1 cellular context compared by ENCODE assay signal in the genomic region with DNA sequence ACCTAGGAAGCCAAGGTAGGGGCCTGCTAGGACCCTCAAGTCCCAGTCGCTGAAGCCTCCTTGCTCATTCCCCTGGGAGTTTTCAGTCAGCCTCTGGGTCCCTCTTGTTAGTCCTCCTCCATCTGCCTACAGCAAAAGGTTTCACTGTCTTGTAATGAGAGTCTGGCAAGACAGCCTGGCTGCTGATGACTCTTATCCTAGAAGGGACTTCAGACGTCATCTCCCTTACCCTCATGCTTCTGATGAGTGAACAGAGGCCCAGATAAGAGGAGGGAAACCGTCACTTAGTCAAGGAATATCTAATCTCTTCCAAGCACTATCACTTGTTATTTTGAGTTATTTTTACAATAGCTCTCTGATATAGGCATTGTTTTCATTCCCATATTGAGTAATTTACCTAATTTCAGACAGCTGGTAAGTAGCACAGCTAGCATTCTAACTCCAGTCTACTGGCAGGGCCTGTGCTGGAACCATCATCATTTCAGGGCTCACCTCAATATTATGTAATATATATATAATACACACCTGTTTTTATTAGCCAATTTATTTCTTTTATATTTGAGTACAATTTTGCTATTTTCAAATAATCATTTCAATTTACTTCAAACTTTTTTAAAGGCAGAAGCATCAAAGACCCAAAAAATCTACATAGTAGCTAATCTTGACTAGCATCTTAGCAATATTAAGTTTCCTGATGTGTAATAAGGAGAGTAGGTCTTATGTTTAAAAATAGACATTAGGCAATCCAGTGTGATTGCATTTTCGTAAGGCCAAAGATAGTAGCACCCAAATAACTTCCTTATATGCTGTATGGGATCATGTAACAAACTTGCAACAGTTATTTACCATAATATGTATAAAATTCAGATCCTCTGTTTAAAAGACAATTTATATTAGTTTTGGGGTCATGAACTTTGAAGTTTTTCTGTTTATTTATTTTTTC.
TF ChIP-seq lines count a peak whose summit lies in the region.

No MANE protein-coding gene starts in this region.

TF ChIP-seq in K562, 482 proteins besides CTCF, POLR2A, EP300 and RAD21 (continues in another document):
- TF ChIP-seq SMAD3 (CRISPR knock-in tag; conservative IDR thresholded peaks at IDR 0.05) (no peak), PURB (CRISPR knock-in tag; IDR thresholded peaks at IDR 0.05; ENCODE audit: low read depth) (no peak), SPI1 (IDR thresholded peaks at IDR 0.05; ENCODE audit: borderline replicate concordance, low read depth, low read length) (no peak), HNRNPUL1 (IDR thresholded peaks at IDR 0.05; ENCODE audit: low read length) (no peak), HDAC6 (IDR thresholded peaks at IDR 0.05; ENCODE audit: low read depth, low read length) (no peak), ZNF253 (CRISPR knock-in tag; conservative IDR thresholded peaks at IDR 0.05) (no peak), ZNF830 (CRISPR knock-in tag; IDR thresholded peaks at IDR 0.05) (no peak), ZNF316 (IDR thresholded peaks at IDR 0.05) (no peak), NFE2L1 (tag; IDR thresholded peaks at IDR 0.05; ENCODE audit: borderline replicate concordance, low read depth) (no peak), YBX1 (IDR thresholded peaks at IDR 0.05) (no peak), BCOR (IDR thresholded peaks at IDR 0.05) (no peak), ZBTB8A (IDR thresholded peaks at IDR 0.05; ENCODE audit: partially characterized antibody) (no peak), TCF3 (CRISPR knock-in tag; IDR thresholded peaks at IDR 0.05) (peak; percentile 51), TAF1 (IDR thresholded peaks at IDR 0.05; ENCODE audit: control insufficient read depth, extremely low read depth, insufficient read depth, low read length, severe bottlenecking) (no peak), MED1 (CRISPR knock-in tag; IDR thresholded peaks at IDR 0.05; ENCODE audit: borderline replicate concordance) (no peak), STAG1 (CRISPR knock-in tag; IDR thresholded peaks at IDR 0.05; ENCODE audit: borderline replicate concordance) (no peak), ILK (tag; IDR thresholded peaks at IDR 0.05; ENCODE audit: borderline replicate concordance, low read depth) (no peak)
- TF ChIP-seq, protein P1, sequence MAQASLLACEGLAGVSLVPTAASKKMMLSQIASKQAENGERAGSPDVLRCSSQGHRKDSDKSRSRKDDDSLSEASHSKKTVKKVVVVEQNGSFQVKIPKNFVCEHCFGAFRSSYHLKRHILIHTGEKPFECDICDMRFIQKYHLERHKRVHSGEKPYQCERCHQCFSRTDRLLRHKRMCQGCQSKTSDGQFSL (CRISPR knock-in tag; IDR thresholded peaks at IDR 0.05), result no peak
- TF ChIP-seq, protein P1 (tag; IDR thresholded peaks at IDR 0.05), result no peak
- TF ChIP-seq, protein P2, sequence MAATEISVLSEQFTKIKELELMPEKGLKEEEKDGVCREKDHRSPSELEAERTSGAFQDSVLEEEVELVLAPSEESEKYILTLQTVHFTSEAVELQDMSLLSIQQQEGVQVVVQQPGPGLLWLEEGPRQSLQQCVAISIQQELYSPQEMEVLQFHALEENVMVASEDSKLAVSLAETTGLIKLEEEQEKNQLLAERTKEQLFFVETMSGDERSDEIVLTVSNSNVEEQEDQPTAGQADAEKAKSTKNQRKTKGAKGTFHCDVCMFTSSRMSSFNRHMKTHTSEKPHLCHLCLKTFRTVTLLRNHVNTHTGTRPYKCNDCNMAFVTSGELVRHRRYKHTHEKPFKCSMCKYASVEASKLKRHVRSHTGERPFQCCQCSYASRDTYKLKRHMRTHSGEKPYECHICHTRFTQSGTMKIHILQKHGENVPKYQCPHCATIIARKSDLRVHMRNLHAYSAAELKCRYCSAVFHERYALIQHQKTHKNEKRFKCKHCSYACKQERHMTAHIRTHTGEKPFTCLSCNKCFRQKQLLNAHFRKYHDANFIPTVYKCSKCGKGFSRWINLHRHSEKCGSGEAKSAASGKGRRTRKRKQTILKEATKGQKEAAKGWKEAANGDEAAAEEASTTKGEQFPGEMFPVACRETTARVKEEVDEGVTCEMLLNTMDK (IDR thresholded peaks at IDR 0.05; ENCODE audit: borderline replicate concordance, insufficient read depth, low read depth, low read length, poor library complexity, severe bottlenecking), result no peak
- TF ChIP-seq, protein P3, sequence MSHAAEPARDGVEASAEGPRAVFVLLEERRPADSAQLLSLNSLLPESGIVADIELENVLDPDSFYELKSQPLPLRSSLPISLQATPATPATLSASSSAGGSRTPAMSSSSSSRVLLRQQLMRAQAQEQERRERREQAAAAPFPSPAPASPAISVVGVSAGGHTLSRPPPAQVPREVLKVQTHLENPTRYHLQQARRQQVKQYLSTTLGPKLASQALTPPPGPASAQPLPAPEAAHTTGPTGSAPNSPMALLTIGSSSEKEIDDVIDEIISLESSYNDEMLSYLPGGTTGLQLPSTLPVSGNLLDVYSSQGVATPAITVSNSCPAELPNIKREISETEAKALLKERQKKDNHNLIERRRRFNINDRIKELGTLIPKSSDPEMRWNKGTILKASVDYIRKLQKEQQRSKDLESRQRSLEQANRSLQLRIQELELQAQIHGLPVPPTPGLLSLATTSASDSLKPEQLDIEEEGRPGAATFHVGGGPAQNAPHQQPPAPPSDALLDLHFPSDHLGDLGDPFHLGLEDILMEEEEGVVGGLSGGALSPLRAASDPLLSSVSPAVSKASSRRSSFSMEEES (CRISPR knock-in tag; IDR thresholded peaks at IDR 0.05), result no peak
- TF ChIP-seq, protein P4, sequence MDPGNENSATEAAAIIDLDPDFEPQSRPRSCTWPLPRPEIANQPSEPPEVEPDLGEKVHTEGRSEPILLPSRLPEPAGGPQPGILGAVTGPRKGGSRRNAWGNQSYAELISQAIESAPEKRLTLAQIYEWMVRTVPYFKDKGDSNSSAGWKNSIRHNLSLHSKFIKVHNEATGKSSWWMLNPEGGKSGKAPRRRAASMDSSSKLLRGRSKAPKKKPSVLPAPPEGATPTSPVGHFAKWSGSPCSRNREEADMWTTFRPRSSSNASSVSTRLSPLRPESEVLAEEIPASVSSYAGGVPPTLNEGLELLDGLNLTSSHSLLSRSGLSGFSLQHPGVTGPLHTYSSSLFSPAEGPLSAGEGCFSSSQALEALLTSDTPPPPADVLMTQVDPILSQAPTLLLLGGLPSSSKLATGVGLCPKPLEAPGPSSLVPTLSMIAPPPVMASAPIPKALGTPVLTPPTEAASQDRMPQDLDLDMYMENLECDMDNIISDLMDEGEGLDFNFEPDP (CRISPR knock-in tag; IDR thresholded peaks at IDR 0.05), result no peak
- TF ChIP-seq, protein P5, sequence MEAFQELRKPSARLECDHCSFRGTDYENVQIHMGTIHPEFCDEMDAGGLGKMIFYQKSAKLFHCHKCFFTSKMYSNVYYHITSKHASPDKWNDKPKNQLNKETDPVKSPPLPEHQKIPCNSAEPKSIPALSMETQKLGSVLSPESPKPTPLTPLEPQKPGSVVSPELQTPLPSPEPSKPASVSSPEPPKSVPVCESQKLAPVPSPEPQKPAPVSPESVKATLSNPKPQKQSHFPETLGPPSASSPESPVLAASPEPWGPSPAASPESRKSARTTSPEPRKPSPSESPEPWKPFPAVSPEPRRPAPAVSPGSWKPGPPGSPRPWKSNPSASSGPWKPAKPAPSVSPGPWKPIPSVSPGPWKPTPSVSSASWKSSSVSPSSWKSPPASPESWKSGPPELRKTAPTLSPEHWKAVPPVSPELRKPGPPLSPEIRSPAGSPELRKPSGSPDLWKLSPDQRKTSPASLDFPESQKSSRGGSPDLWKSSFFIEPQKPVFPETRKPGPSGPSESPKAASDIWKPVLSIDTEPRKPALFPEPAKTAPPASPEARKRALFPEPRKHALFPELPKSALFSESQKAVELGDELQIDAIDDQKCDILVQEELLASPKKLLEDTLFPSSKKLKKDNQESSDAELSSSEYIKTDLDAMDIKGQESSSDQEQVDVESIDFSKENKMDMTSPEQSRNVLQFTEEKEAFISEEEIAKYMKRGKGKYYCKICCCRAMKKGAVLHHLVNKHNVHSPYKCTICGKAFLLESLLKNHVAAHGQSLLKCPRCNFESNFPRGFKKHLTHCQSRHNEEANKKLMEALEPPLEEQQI (IDR thresholded peaks at IDR 0.05), result no peak
- TF ChIP-seq, protein P6, sequence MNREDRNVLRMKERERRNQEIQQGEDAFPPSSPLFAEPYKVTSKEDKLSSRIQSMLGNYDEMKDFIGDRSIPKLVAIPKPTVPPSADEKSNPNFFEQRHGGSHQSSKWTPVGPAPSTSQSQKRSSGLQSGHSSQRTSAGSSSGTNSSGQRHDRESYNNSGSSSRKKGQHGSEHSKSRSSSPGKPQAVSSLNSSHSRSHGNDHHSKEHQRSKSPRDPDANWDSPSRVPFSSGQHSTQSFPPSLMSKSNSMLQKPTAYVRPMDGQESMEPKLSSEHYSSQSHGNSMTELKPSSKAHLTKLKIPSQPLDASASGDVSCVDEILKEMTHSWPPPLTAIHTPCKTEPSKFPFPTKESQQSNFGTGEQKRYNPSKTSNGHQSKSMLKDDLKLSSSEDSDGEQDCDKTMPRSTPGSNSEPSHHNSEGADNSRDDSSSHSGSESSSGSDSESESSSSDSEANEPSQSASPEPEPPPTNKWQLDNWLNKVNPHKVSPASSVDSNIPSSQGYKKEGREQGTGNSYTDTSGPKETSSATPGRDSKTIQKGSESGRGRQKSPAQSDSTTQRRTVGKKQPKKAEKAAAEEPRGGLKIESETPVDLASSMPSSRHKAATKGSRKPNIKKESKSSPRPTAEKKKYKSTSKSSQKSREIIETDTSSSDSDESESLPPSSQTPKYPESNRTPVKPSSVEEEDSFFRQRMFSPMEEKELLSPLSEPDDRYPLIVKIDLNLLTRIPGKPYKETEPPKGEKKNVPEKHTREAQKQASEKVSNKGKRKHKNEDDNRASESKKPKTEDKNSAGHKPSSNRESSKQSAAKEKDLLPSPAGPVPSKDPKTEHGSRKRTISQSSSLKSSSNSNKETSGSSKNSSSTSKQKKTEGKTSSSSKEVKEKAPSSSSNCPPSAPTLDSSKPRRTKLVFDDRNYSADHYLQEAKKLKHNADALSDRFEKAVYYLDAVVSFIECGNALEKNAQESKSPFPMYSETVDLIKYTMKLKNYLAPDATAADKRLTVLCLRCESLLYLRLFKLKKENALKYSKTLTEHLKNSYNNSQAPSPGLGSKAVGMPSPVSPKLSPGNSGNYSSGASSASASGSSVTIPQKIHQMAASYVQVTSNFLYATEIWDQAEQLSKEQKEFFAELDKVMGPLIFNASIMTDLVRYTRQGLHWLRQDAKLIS (CRISPR knock-in tag; IDR thresholded peaks at IDR 0.05), result no peak
- TF ChIP-seq, protein P7, sequence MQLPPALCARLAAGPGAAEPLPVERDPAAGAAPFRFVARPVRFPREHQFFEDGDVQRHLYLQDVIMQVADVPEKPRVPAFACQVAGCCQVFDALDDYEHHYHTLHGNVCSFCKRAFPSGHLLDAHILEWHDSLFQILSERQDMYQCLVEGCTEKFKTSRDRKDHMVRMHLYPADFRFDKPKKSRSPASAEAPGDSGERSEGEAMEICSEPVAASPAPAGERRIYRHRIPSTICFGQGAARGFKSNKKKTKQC (CRISPR knock-in tag; IDR thresholded peaks at IDR 0.05), result no peak
- TF ChIP-seq, protein P8, sequence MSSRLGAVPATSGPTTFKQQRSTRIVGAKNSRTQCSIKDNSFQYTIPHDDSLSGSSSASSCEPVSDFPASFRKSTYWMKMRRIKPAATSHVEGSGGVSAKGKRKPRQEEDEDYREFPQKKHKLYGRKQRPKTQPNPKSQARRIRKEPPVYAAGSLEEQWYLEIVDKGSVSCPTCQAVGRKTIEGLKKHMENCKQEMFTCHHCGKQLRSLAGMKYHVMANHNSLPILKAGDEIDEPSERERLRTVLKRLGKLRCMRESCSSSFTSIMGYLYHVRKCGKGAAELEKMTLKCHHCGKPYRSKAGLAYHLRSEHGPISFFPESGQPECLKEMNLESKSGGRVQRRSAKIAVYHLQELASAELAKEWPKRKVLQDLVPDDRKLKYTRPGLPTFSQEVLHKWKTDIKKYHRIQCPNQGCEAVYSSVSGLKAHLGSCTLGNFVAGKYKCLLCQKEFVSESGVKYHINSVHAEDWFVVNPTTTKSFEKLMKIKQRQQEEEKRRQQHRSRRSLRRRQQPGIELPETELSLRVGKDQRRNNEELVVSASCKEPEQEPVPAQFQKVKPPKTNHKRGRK (tag; IDR thresholded peaks at IDR 0.05), result no peak
- TF ChIP-seq, protein P9, sequence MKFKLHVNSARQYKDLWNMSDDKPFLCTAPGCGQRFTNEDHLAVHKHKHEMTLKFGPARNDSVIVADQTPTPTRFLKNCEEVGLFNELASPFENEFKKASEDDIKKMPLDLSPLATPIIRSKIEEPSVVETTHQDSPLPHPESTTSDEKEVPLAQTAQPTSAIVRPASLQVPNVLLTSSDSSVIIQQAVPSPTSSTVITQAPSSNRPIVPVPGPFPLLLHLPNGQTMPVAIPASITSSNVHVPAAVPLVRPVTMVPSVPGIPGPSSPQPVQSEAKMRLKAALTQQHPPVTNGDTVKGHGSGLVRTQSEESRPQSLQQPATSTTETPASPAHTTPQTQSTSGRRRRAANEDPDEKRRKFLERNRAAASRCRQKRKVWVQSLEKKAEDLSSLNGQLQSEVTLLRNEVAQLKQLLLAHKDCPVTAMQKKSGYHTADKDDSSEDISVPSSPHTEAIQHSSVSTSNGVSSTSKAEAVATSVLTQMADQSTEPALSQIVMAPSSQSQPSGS (CRISPR knock-in tag; IDR thresholded peaks at IDR 0.05), result no peak
- TF ChIP-seq, protein P10, sequence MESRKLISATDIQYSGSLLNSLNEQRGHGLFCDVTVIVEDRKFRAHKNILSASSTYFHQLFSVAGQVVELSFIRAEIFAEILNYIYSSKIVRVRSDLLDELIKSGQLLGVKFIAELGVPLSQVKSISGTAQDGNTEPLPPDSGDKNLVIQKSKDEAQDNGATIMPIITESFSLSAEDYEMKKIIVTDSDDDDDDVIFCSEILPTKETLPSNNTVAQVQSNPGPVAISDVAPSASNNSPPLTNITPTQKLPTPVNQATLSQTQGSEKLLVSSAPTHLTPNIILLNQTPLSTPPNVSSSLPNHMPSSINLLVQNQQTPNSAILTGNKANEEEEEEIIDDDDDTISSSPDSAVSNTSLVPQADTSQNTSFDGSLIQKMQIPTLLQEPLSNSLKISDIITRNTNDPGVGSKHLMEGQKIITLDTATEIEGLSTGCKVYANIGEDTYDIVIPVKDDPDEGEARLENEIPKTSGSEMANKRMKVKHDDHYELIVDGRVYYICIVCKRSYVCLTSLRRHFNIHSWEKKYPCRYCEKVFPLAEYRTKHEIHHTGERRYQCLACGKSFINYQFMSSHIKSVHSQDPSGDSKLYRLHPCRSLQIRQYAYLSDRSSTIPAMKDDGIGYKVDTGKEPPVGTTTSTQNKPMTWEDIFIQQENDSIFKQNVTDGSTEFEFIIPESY (CRISPR knock-in tag; IDR thresholded peaks at IDR 0.05), result no peak
- TF ChIP-seq, protein P11, sequence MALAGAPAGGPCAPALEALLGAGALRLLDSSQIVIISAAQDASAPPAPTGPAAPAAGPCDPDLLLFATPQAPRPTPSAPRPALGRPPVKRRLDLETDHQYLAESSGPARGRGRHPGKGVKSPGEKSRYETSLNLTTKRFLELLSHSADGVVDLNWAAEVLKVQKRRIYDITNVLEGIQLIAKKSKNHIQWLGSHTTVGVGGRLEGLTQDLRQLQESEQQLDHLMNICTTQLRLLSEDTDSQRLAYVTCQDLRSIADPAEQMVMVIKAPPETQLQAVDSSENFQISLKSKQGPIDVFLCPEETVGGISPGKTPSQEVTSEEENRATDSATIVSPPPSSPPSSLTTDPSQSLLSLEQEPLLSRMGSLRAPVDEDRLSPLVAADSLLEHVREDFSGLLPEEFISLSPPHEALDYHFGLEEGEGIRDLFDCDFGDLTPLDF (CRISPR knock-in tag; IDR thresholded peaks at IDR 0.05), result no peak
